8 cellular contexts compared by ENCODE assay signal in the genomic region with DNA sequence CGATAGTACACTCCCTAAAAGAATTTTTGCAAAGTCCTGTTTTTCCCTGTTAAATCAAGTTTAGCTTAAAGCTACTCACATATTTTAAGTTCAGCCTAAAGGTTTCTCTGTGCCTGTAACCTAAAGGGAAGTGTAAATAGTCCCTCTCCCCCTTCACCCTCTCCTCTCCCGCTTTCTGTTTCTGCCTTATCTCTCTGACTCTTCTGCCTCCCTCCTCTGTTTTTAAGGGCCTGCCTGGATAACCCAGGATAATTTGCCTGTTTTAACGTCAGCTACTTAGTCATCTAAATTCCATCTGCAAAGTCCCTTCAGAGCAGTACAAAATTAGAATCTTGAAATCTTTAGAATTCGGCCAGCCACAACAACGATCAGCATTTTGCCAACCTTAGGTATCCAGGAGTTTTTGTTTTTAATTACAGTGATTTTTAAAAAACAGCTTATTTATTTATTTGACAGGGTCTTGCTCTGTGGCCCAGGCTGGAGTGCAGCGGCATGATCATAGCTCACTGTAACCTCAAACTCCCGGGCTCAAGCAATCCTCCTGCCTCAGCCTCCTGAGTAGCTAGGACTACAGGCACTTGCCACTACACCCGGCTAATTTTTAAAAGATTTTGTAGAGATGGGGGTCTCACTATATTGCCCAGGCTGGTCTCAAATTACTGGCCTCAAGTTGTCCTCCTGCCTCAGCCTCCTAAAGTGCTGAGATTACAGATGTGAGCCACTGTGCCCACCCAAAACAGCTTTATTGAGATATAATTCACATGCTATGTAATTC.
DNase-seq lines count a peak whose midpoint lies in the region; ATAC-seq and TF ChIP-seq lines count a peak whose summit lies in the region.

No MANE protein-coding gene starts in this region.

- CTCF ChIA-PET in CD4-positive, alpha-beta memory T cell (lab: Charles Lee; ENCODE audit: partially characterized antibody) = interaction anchor here (0.6 to 5.2 kb wide), 70 partner anchors 9 to 479 kb away, joined by 3 to 105 read pairs (median 5); a partner anchor contains a TSS

- POLR2A ChIA-PET in CD4-positive, alpha-beta memory T cell (lab: Charles Lee; ENCODE audit: partially characterized antibody) = interaction anchor here (0.6 to 3.7 kb wide), 11 partner anchors 11 to 462 kb away, joined by 3 to 40 read pairs (median 4); a partner anchor contains a TSS

- H3K36me3 ChIP-seq in CD4-positive, alpha-beta memory T cell (ENCODE audit: insufficient read depth, low read length) = no peaks in the 10 kb centered on the region
- H3K36me3 ChIP-seq in right atrium auricular region = peaks cover 28% of the 10 kb centered on the region
- peaks cover 0 to 4% of the 10 kb centered on the region in 2 donors for H3K36me3 ChIP-seq in gastrocnemius medialis

- peaks cover 11% of the 10 kb centered on the region for H3K4me1 ChIP-seq in CD4-positive, alpha-beta memory T cell (ENCODE audit: insufficient read depth, low read length)
- peaks cover 0 to 22% of the 10 kb centered on the region in 2 donors for H3K4me1 ChIP-seq in right atrium auricular region
- peaks cover 5 to 6% of the 10 kb centered on the region in 2 donors for H3K4me1 ChIP-seq in gastrocnemius medialis

- in situ Hi-C loops in gastrocnemius medialis (cut with MboI; ENCODE audit: low sequenced_read_pairs in 4 of 4) = loop anchor here in 2 of 4 donors (10.0 to 25.0 kb wide), 2 partner anchors 458 to 460 kb away; a partner anchor contains a TSS

- no peak for TF ChIP-seq POLR2A in gastrocnemius medialis (IDR thresholded peaks at IDR 0.05)

- H3K27ac ChIP-seq in CD4-positive, alpha-beta memory T cell (ENCODE audit: low read depth, low read length) = no peak overlapping the region
- H3K27ac ChIP-seq in right atrium auricular region = peak overlapping the region; percentile 89 to 93
- peak overlapping the region; percentile 76 to 81 (median 78) for H3K27ac ChIP-seq in gastrocnemius medialis

- H3K9me3 ChIP-seq in CD4-positive, alpha-beta memory T cell (ENCODE audit: control insufficient read depth in 1 of 2, low read length in 2 of 2) = no peaks in the 10 kb centered on the region
- H3K9me3 ChIP-seq in right atrium auricular region = peaks cover 0 to 5% of the 10 kb centered on the region in 2 donors
- H3K9me3 ChIP-seq in gastrocnemius medialis = no peaks in the 10 kb centered on the region

- H3K27me3 ChIP-seq in CD4-positive, alpha-beta memory T cell (ENCODE audit: insufficient read depth, low read length) = no peaks in the 10 kb centered on the region
- no peaks in the 10 kb centered on the region for H3K27me3 ChIP-seq in right atrium auricular region
- no peaks in the 10 kb centered on the region for H3K27me3 ChIP-seq in gastrocnemius medialis

- ATAC-seq in GM19467 (IDR thresholded peaks at IDR 0.05; ENCODE audit: unreplicated experiment) (peak; percentile 26), HG03558 (IDR thresholded peaks at IDR 0.05; ENCODE audit: extremely low read depth, unreplicated experiment) (peak; percentile 22), gastrocnemius medialis (peak; percentile 60 to 68)
- ATAC-seq in activated naive CD4-positive, alpha-beta T cell treated with anti-CD3 and anti-CD28 coated beads, Interleukin-2, amount 50 U/mL, for 72 hours = peak in 1 of 2 donors; percentile 18

- TF ChIP-seq CTCF in right atrium auricular region (IDR thresholded peaks at IDR 0.05) (no peak), gastrocnemius medialis (IDR thresholded peaks at IDR 0.05 in 4 of 5, conservative IDR thresholded peaks at IDR 0.05 in 1 of 5) (no peak)

- no peak for DNase-seq in CD4-positive, alpha-beta memory T cell
- DNase-seq in activated naive CD4-positive, alpha-beta T cell treated with anti-CD3 and anti-CD28 coated beads, Interleukin-2, amount 50 U/mL, for 72 hours (ENCODE audit: low spot score in 2 of 2) = no peak
- DNase-seq in right atrium auricular region (ENCODE audit: low spot score) = no peak
- DNase-seq in gastrocnemius medialis = no peak
- no peak for DNase-seq in T1000 (lab: John Stamatoyannopoulos, UW)
- DNase-seq in stimulated activated CD4-positive, alpha-beta T cell treated with anti-CD3 and anti-CD28 coated beads, Interleukin-2, amount 100 ng/mL, for 24 hours = no peak

- H3K27ac Mint-ChIP-seq in CD4-positive, alpha-beta memory T cell = peak overlapping the region in 4 of 7 donors; percentile 3 to 79 (median 41)
- H3K27ac Mint-ChIP-seq in activated naive CD4-positive, alpha-beta T cell treated with anti-CD3 and anti-CD28 coated beads, Interleukin-2, amount 50 U/mL, for 72 hours = peak overlapping the region; percentile 83 to 86

- peak overlapping the region in 1 of 2 donors; percentile 28 for H3K4me3 ChIP-seq in CD4-positive, alpha-beta memory T cell (ENCODE audit: low read length in 2 of 2)
- H3K4me3 ChIP-seq in right atrium auricular region (peak overlapping the region; percentile 24 to 46), gastrocnemius medialis (peak overlapping the region; percentile 35 to 57 (median 44))

- H3K9me3 Mint-ChIP-seq in CD4-positive, alpha-beta memory T cell = no peaks in the 10 kb centered on the region
- no peaks in the 10 kb centered on the region for H3K9me3 Mint-ChIP-seq in activated naive CD4-positive, alpha-beta T cell treated with anti-CD3 and anti-CD28 coated beads, Interleukin-2, amount 50 U/mL, for 72 hours

- H3K4me1 Mint-ChIP-seq in CD4-positive, alpha-beta memory T cell = peaks cover 6 to 17% (median 15%) of the 10 kb centered on the region in 4 donors

- H3K36me3 Mint-ChIP-seq in CD4-positive, alpha-beta memory T cell = no peaks in the 10 kb centered on the region
- no peaks in the 10 kb centered on the region for H3K36me3 Mint-ChIP-seq in activated naive CD4-positive, alpha-beta T cell treated with anti-CD3 and anti-CD28 coated beads, Interleukin-2, amount 50 U/mL, for 72 hours

- peak overlapping the region in 4 of 8 donors; percentile 0 to 79 (median 68) for H3K4me3 Mint-ChIP-seq in CD4-positive, alpha-beta memory T cell

- H3K27me3 Mint-ChIP-seq in CD4-positive, alpha-beta memory T cell = no peaks in the 10 kb centered on the region

- intact Hi-C loops in CD4-positive, alpha-beta memory T cell (cut with micrococcal nuclease) = loop anchor here (5.0 kb wide), 1 partner anchor 170 kb away; no protein-coding TSS in a partner anchor
- intact Hi-C loops in gastrocnemius medialis (cut with DNase I; ENCODE audit: low total_unique reads) = loop anchor here (5.0 kb wide), 1 partner anchor 95 kb away; a partner anchor contains a TSS
